In genomic region chr14:100429537-100429936, GRCh38 we compare ENCODE assay signal across 1 cellular context.
TF ChIP-seq lines count a peak whose summit lies in the region.

No MANE protein-coding gene starts in this region.

TF ChIP-seq in SK-N-SH treated with all-trans-retinoic acid at 6 μM for 48 hours, 23 proteins besides CTCF, POLR2A, EP300 and RAD21 (continued from another document):
- TF ChIP-seq TSHZ2 (CRISPR knock-in tag; IDR thresholded peaks at IDR 0.05) (no peak), CSDC2 (CRISPR knock-in tag; IDR thresholded peaks at IDR 0.05) (no peak), ZNF8 (CRISPR knock-in tag; IDR thresholded peaks at IDR 0.05) (no peak), ESRRG (CRISPR knock-in tag; IDR thresholded peaks at IDR 0.05) (no peak), GLIS3 (CRISPR knock-in tag; IDR thresholded peaks at IDR 0.05) (no peak), ARNTL (CRISPR knock-in tag; IDR thresholded peaks at IDR 0.05; ENCODE audit: borderline replicate concordance, low read depth) (no peak), ZFP30 (CRISPR knock-in tag; IDR thresholded peaks at IDR 0.05) (no peak), TOX (CRISPR knock-in tag; IDR thresholded peaks at IDR 0.05; ENCODE audit: borderline replicate concordance) (no peak), RARB (CRISPR knock-in tag; IDR thresholded peaks at IDR 0.05) (no peak), PPARA (CRISPR knock-in tag; IDR thresholded peaks at IDR 0.05; ENCODE audit: borderline replicate concordance) (no peak), OSR1 (CRISPR knock-in tag; IDR thresholded peaks at IDR 0.05) (no peak), ZNF70 (CRISPR knock-in tag; IDR thresholded peaks at IDR 0.05) (no peak), ZC3H10 (CRISPR knock-in tag; IDR thresholded peaks at IDR 0.05) (no peak), ZNF565 (CRISPR knock-in tag; conservative IDR thresholded peaks at IDR 0.05; ENCODE audit: low read depth) (no peak), POU6F1 (CRISPR knock-in tag; IDR thresholded peaks at IDR 0.05; ENCODE audit: borderline replicate concordance, low read depth) (no peak)
- TF ChIP-seq, protein P1, sequence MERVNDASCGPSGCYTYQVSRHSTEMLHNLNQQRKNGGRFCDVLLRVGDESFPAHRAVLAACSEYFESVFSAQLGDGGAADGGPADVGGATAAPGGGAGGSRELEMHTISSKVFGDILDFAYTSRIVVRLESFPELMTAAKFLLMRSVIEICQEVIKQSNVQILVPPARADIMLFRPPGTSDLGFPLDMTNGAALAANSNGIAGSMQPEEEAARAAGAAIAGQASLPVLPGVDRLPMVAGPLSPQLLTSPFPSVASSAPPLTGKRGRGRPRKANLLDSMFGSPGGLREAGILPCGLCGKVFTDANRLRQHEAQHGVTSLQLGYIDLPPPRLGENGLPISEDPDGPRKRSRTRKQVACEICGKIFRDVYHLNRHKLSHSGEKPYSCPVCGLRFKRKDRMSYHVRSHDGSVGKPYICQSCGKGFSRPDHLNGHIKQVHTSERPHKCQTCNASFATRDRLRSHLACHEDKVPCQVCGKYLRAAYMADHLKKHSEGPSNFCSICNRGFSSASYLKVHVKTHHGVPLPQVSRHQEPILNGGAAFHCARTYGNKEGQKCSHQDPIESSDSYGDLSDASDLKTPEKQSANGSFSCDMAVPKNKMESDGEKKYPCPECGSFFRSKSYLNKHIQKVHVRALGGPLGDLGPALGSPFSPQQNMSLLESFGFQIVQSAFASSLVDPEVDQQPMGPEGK (CRISPR knock-in tag; IDR thresholded peaks at IDR 0.05; ENCODE audit: borderline replicate concordance), result no peak
